In the genomic region with DNA sequence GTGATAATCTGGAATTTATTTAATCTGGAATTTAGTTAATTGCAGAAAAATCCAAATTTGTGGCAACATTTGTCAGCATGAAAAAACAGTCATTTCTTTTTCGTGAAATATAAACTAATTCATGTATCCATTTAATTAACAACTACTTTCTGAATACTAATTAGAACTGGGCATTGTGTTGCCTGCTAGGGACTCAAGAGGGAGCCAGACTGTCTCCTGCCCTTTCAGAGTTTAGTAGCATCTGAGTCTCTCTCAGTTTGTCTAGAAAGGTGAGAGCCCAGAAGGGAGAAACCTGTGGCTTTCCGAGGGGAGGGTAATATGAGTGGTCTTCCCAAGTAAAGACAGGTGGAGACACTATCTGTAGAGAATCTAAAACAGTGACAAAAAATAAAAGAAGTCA, we compare ENCODE assay signal across 2 cellular contexts.
TF ChIP-seq lines count a peak whose summit lies in the region.

No MANE protein-coding gene starts in this region.

TF ChIP-seq in GM23338, 12 proteins besides CTCF, POLR2A, EP300 and RAD21 (continued from another document):
- TF ChIP-seq POLR2AphosphoS5 (IDR thresholded peaks at IDR 0.05; ENCODE audit: low read depth) = no peak
TF ChIP-seq in GM23338: peak in this region for 0.

TF ChIP-seq in liver, 16 proteins besides CTCF, POLR2A, EP300 and RAD21 (continued from another document):
- no peak for TF ChIP-seq REST (IDR thresholded peaks at IDR 0.05)
